27 cellular contexts compared by ENCODE assay signal in the genomic region with DNA sequence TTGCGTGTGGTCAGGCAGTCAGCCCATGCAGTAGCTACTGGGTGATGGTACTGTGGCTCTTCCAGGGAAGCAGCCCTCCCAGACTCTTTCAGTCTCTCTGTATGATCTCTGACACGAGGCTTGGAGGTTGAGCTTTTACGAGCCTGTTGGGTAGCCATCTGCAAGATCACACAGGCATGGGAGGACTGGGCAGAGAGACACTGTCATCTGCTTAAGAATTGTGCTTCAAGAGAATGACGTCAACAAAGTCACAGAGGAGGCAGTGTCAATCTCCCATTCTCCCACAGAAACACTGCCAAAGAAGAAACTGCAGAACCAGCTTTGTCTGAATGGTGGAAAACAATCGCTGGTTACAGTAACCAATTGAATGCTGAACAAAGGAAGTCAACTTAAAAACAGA.
DNase-seq lines count a peak whose midpoint lies in the region; ATAC-seq and TF ChIP-seq lines count a peak whose summit lies in the region.
"Had no signal": no experiment of that assay in that cellular context is flagged by ENCODE, and none has a peak within 500 bp of the region (broad histone marks: within the 10 kb centered on the region; RNA-seq: fewer than 3 reads in every experiment).

No MANE protein-coding gene starts in this region.

- peak overlapping the region; percentile 46 for H3K56ac ChIP-seq in mesendoderm (ENCODE audit: low read length)

- no peak overlapping the region for H3K4me3 Mint-ChIP-seq in activated T-helper 2 cell treated with anti-CD3 and anti-CD28 coated beads, Interferon-gamma antibody, Interleukin-2, Interleukin-4, amounts not matched to agents 10 μg/mL and 5 μg/mL and 100 μg/mL, durations not matched to agents 14 hours and 24 hours and 36 hours (ENCODE audit: low read depth)
- H3K4me3 Mint-ChIP-seq: B cell; CD8-positive, alpha-beta T cell; HFFc6 had no signal

- H4K8ac ChIP-seq in mesendoderm (ENCODE audit: low read depth, low read length) = no peak overlapping the region

- no peak for ATAC-seq in HG02884 (IDR thresholded peaks at IDR 0.05; ENCODE audit: unreplicated experiment)
- ATAC-seq: A549; CD8-positive, alpha-beta T cell; Panc1 had no signal

- no peak overlapping the region for H3K27ac ChIP-seq in esophagus muscularis mucosa (replicated peaks in 1 of 4)
- no peak overlapping the region for H3K27ac ChIP-seq in mesendoderm (ENCODE audit: low read depth, low read length)
- H3K27ac ChIP-seq in substantia nigra (ENCODE audit: low read depth, low read length, poor library complexity, severe bottlenecking) = peak overlapping the region; percentile 56
- H3K27ac ChIP-seq: A549, C4-2B had no signal

- H3K4me1 Mint-ChIP-seq in activated T-helper 2 cell treated with anti-CD3 and anti-CD28 coated beads, Interferon-gamma antibody, Interleukin-2, Interleukin-4, amounts not matched to agents 10 μg/mL and 5 μg/mL and 100 μg/mL, durations not matched to agents 14 hours and 24 hours and 36 hours (ENCODE audit: low read depth) = no peaks in the 10 kb centered on the region
- H3K4me1 Mint-ChIP-seq: B cell had no signal

- H3K23ac ChIP-seq in mesendoderm (ENCODE audit: low read length) = no peak overlapping the region

- H3K79me2 ChIP-seq in mesendoderm (ENCODE audit: control insufficient read depth, insufficient read depth, low read length) = no peaks in the 10 kb centered on the region

- H3K27ac Mint-ChIP-seq in activated T-helper 2 cell treated with anti-CD3 and anti-CD28 coated beads, Interferon-gamma antibody, Interleukin-2, Interleukin-4, amounts not matched to agents 10 μg/mL and 5 μg/mL and 100 μg/mL, durations not matched to agents 14 hours and 24 hours and 36 hours = no peak overlapping the region
- H3K27ac Mint-ChIP-seq: B cell; CD8-positive, alpha-beta T cell; HFFc6 had no signal

- H3K27me3 ChIP-seq in esophagus muscularis mucosa (no peaks in the 10 kb centered on the region), mesendoderm (ENCODE audit: insufficient read depth, low read length, poor library complexity) (no peaks in the 10 kb centered on the region)

- no peak for TF ChIP-seq POLR2A in esophagus muscularis mucosa (IDR thresholded peaks at IDR 0.05; ENCODE audit: low read depth)

- no peak for TF ChIP-seq CTCF in esophagus muscularis mucosa (IDR thresholded peaks at IDR 0.05)

- no peak for TF ChIP-seq EP300 in esophagus muscularis mucosa (IDR thresholded peaks at IDR 0.05)

- H2BK15ac ChIP-seq in mesendoderm (replicated peaks; ENCODE audit: low read depth) = no peak overlapping the region

- H3K4me3 ChIP-seq in esophagus muscularis mucosa = no peak overlapping the region
- H3K4me3 ChIP-seq in mesendoderm (ENCODE audit: low read length) = no peak overlapping the region
- H3K4me3 ChIP-seq: A549, HAP-1 had no signal

- H3K9ac ChIP-seq in mesendoderm (ENCODE audit: low read length) = no peak overlapping the region
- H3K9ac ChIP-seq: SK-N-SH had no signal

- no peaks in the 10 kb centered on the region for H3K9me3 Mint-ChIP-seq in activated T-helper 2 cell treated with anti-CD3 and anti-CD28 coated beads, Interferon-gamma antibody, Interleukin-2, Interleukin-4, amounts not matched to agents 10 μg/mL and 5 μg/mL and 100 μg/mL, durations not matched to agents 14 hours and 24 hours and 36 hours
- H3K9me3 Mint-ChIP-seq: CD8-positive, alpha-beta T cell had no signal

- peak; percentile 1 for DNase-seq in M059J (ENCODE audit: low read depth)
- DNase-seq in esophagus muscularis mucosa (ENCODE audit: extremely low spot score) = peak; percentile 64
- peak; percentile 9 for DNase-seq in mesendoderm
- peak in 20 of 49 donors; percentile 3 to 74 (median 17) for DNase-seq in substantia nigra (lab: John Stamatoyannopoulos, UW)
- no peak for DNase-seq in SK-N-DZ (ENCODE audit: low spot score)
- DNase-seq in cerebellar cortex (ENCODE audit: low spot score) = no peak
- no peak for DNase-seq in activated T-helper 2 cell treated with anti-CD3 and anti-CD28 coated beads, Interferon-gamma antibody, Interleukin-2, Interleukin-4, amounts not matched to agents 10 μg/mL and 5 μg/mL and 100 μg/mL, durations not matched to agents 14 hours and 24 hours and 36 hours (ENCODE audit: low spot score)
- DNase-seq: Caco-2; CD8-positive, alpha-beta T cell; DMS79; HFFc6; NCI-H1092; NCI-H1417 treated with DMSO at 0.1 percent for 48 hours; NCI-H1694 treated with DMSO at 0.1 percent for 48 hours; NCI-H2081; NCI-H2171; NCI-H226; NCI-H510A; NCI-H69; SIG-M5; SK-N-SH had no signal

- H3K4ac ChIP-seq in mesendoderm (ENCODE audit: low read depth, low read length) = no peak overlapping the region

- H2BK120ac ChIP-seq in mesendoderm (ENCODE audit: low read depth, low read length) = no peak overlapping the region

- H3K27me3 Mint-ChIP-seq in activated T-helper 2 cell treated with anti-CD3 and anti-CD28 coated beads, Interferon-gamma antibody, Interleukin-2, Interleukin-4, amounts not matched to agents 10 μg/mL and 5 μg/mL and 100 μg/mL, durations not matched to agents 14 hours and 24 hours and 36 hours (ENCODE audit: low read depth) = no peaks in the 10 kb centered on the region
- H3K27me3 Mint-ChIP-seq: B cell had no signal

- intact Hi-C loops in esophagus muscularis mucosa (cut with DNase I) = no loop called here
- intact Hi-C loops in activated T-helper 2 cell treated with anti-CD3 and anti-CD28 coated beads, Interferon-gamma antibody, Interleukin-2, Interleukin-4, amounts not matched to agents 10 μg/mL and 5 μg/mL and 100 μg/mL, durations not matched to agents 14 hours and 24 hours and 36 hours (cut with micrococcal nuclease) = no loop called here

- H3K36me3 ChIP-seq in esophagus muscularis mucosa (no peaks in the 10 kb centered on the region), mesendoderm (ENCODE audit: control insufficient read depth, insufficient read depth, low read length) (no peaks in the 10 kb centered on the region)
- H3K36me3 ChIP-seq: HAP-1 had no signal

- no peaks in the 10 kb centered on the region for H3K4me1 ChIP-seq in esophagus muscularis mucosa
- no peaks in the 10 kb centered on the region for H3K4me1 ChIP-seq in mesendoderm (ENCODE audit: control insufficient read depth, low read depth, low read length)
- H3K4me1 ChIP-seq: A549, Caco-2 had no signal

- no peak overlapping the region for H2AK5ac ChIP-seq in mesendoderm (ENCODE audit: low read length)

- H3K4me2 ChIP-seq in mesendoderm (ENCODE audit: low read length) = no peak overlapping the region
- H3K4me2 ChIP-seq: A549, SK-N-SH had no signal

- H4K5ac ChIP-seq in mesendoderm (ENCODE audit: low read length) = no peak overlapping the region

- no peaks in the 10 kb centered on the region for H3K36me3 Mint-ChIP-seq in activated T-helper 2 cell treated with anti-CD3 and anti-CD28 coated beads, Interferon-gamma antibody, Interleukin-2, Interleukin-4, amounts not matched to agents 10 μg/mL and 5 μg/mL and 100 μg/mL, durations not matched to agents 14 hours and 24 hours and 36 hours (ENCODE audit: low read depth)
- H3K36me3 Mint-ChIP-seq: CD8-positive, alpha-beta T cell had no signal

- 77% methylated on average over 5 of the region's 5 CpGs for WGBS in esophagus muscularis mucosa
- no CpG with 5 or more reads among the region's 5 CpGs for WGBS in mesendoderm (ENCODE audit: extremely low coverage, insufficient coverage, low lambda C conversion rate)

- H2BK5ac ChIP-seq in mesendoderm (ENCODE audit: low read length) = no peak overlapping the region

- H3K79me1 ChIP-seq in mesendoderm (ENCODE audit: low read length) = no peaks in the 10 kb centered on the region

- H3K9me3 ChIP-seq in esophagus muscularis mucosa = peaks cover 0 to 9% (median 0%) of the 10 kb centered on the region in 4 donors
- H3K9me3 ChIP-seq: A549, Caco-2, HAP-1, SK-N-SH had no signal

- no peak overlapping the region for H3K18ac ChIP-seq in mesendoderm (ENCODE audit: low read length)

Comparison
In these comparisons a context has a peak if more than half of its experiments do, and no peak if none do; other contexts are left out.
1. DNase-seq: peak in M059J (single experiment), esophagus muscularis mucosa (single experiment) and mesendoderm (single experiment); none in SK-N-DZ (single experiment), cerebellar cortex (single experiment) and activated T-helper 2 cell treated with anti-CD3 and anti-CD28 coated beads, Interferon-gamma antibody, Interleukin-2, Interleukin-4, amounts not matched to agents 10 μg/mL and 5 μg/mL and 100 μg/mL, durations not matched to agents 14 hours and 24 hours and 36 hours (single experiment).